ENCODE assay signal across 14 cellular contexts in genomic region chr12:5650804-5651461, GRCh38.
"Had no signal": no experiment of that assay in that cellular context is flagged by ENCODE, and none has a peak within 500 bp of the region (broad histone marks: within the 10 kb centered on the region; RNA-seq: fewer than 3 reads in every experiment).

No MANE protein-coding gene starts in this region.

- H3K36me3 ChIP-seq: gastroesophageal sphincter, stomach, vagina had no signal

- H3K27me3 ChIP-seq: stomach, vagina had no signal

- H3K4me1 ChIP-seq: gastroesophageal sphincter, parathyroid adenoma, vagina had no signal

- H3K4me3 ChIP-seq: gastroesophageal sphincter, lung, stomach, vagina had no signal

- H3K27ac ChIP-seq: gastroesophageal sphincter, parathyroid adenoma, stomach, vagina had no signal

- ATAC-seq: activated naive CD4-positive, alpha-beta T cell treated with anti-CD3 and anti-CD28 coated beads, Interleukin-2, amount 50 U/mL, for 72 hours; effector memory CD8-positive, alpha-beta T cell; gastroesophageal sphincter had no signal

- H3K9me3 ChIP-seq: stomach, vagina had no signal

- DNase-seq: activated B cell treated with CpG ODN at 0.5 μM for 24 hours; activated effector memory CD4-positive, alpha-beta T cell treated with anti-CD3 and anti-CD28 coated beads, Interleukin-2, amount 50 U/mL, for 16 hours; activated T-cell treated with anti-CD3 and anti-CD28 coated beads, Interleukin-2, amount 50 U/mL, for 24 hours; amniotic stem cell; effector memory CD8-positive, alpha-beta T cell; hippocampal formation; midbrain; naive B cell; stomach had no signal
